Comparison of ENCODE assay signal across 18 cellular contexts in genomic region chr2:214649440-214650205, GRCh38.
DNase-seq lines count a peak whose midpoint lies in the region; ATAC-seq, FAIRE-seq and TF ChIP-seq lines count a peak whose summit lies in the region.
"Had no signal": no experiment of that assay in that cellular context is flagged by ENCODE, and none has a peak within 500 bp of the region (broad histone marks: within the 10 kb centered on the region; RNA-seq: fewer than 3 reads in every experiment).

No MANE protein-coding gene starts in this region.

- no peaks in the 10 kb centered on the region for H3K36me3 ChIP-seq in bronchial epithelial cell (ENCODE audit: control insufficient read depth, insufficient read depth, low read length)
- H3K36me3 ChIP-seq: Peyer's patch, uterus had no signal

- H3K4me3 ChIP-seq in bronchial epithelial cell (ENCODE audit: low read depth, low read length): no peak overlapping the region
- H3K4me3 ChIP-seq: Peyer's patch, uterus had no signal

- no peak for FAIRE-seq in bronchial epithelial cell (lab: Jason Lieb, UNC)

- DNase-seq in AG08396 (ENCODE audit: low spot score) (peak; percentile 27), HS-27A (ENCODE audit: low read depth) (peak; percentile 15), bronchial epithelial cell (ENCODE audit: low read depth) (peak; percentile 31), kidney tubule cell (ENCODE audit: low spot score) (peak; percentile 19), putamen (ENCODE audit: low spot score) (no peak), activated T-cell treated with anti-CD3 and anti-CD28 coated beads for 4 hours (no peak)
- no peak for DNase-seq in stimulated activated CD4-positive, alpha-beta T cell treated with anti-CD3 and anti-CD28 coated beads, Interleukin-15, amount 100 ng/mL, for 24 hours
- DNase-seq: activated CD4-positive, alpha-beta T cell treated with anti-CD3 and anti-CD28 coated beads, Interleukin-2, amount 50 U/mL, for 4 hours; activated naive CD8-positive, alpha-beta T cell treated with anti-CD3 and anti-CD28 coated beads for 36 hours; activated T-cell treated with anti-CD3 and anti-CD28 coated beads, Interleukin-2, amount 50 U/mL, for 24 hours; AML-193; Calu3; GF-D8; NCI-H1048; NCI-H774; Peyer's patch; uterus had no signal

- no peak for ATAC-seq in HG02623 (IDR thresholded peaks at IDR 0.05; ENCODE audit: unreplicated experiment)

- no peak for TF ChIP-seq CTCF in bronchial epithelial cell (IDR thresholded peaks at IDR 0.05; ENCODE audit: insufficient read depth, low read length, severe bottlenecking)

- H3K27me3 ChIP-seq in bronchial epithelial cell (ENCODE audit: control insufficient read depth, insufficient read depth, low read length): no peaks in the 10 kb centered on the region
- H3K27me3 ChIP-seq: Peyer's patch, uterus had no signal

Comparison
In these comparisons a context has a peak if more than half of its experiments do, and no peak if none do; other contexts are left out.
1. DNase-seq: peak in AG08396 (single experiment), HS-27A (single experiment), bronchial epithelial cell (single experiment) and kidney tubule cell (single experiment); none in stimulated activated CD4-positive, alpha-beta T cell treated with anti-CD3 and anti-CD28 coated beads, Interleukin-15, amount 100 ng/mL, for 24 hours (single experiment), putamen (single experiment) and activated T-cell treated with anti-CD3 and anti-CD28 coated beads for 4 hours (single experiment).